In genomic region chr6:41023114-41023513, GRCh38 we compare ENCODE assay signal across 26 cellular contexts. TPM values are rescaled to one million over a fixed set of nuclear protein-coding genes. Genes with fewer than 3 reads are reported as not detected.
DNase-seq lines count a peak whose midpoint lies in the region; ATAC-seq, FAIRE-seq and TF ChIP-seq lines count a peak whose summit lies in the region.
"Had no signal": no experiment of that assay in that cellular context is flagged by ENCODE, and none has a peak within 500 bp of the region (broad histone marks: within the 10 kb centered on the region; RNA-seq: fewer than 3 reads in every experiment).

No MANE protein-coding gene starts in this region.

- POLR2A ChIA-PET in A549 (lab: Yijun Ruan, JAX) = no interaction called here
- POLR2A ChIA-PET in K562 (lab: Yijun Ruan, JAX) = no interaction called here

- H3K36me3 Mint-ChIP-seq in mesothelial cell of epicardium (peaks cover 11% of the 10 kb centered on the region), GM23338 (ENCODE audit: low read depth) (no peaks in the 10 kb centered on the region)

- H3K9me3 Mint-ChIP-seq in mesothelial cell of epicardium (peaks cover 9% of the 10 kb centered on the region), GM23338 (no peaks in the 10 kb centered on the region)

- intact Hi-C loops in K562 (cut with micrococcal nuclease) = loop anchor here (10.0 kb wide), 1 partner anchor 478 kb away; no protein-coding TSS in a partner anchor
- intact Hi-C loops in prostate gland (cut with DNase I) = loop anchor here (10.0 kb wide), 1 partner anchor 128 kb away; no protein-coding TSS in a partner anchor

- H3K27ac Mint-ChIP-seq in mesothelial cell of epicardium (peak overlapping the region; percentile 94), GM23338 (no peak overlapping the region)
- H3K27ac Mint-ChIP-seq: CD4-positive, alpha-beta memory T cell had no signal

- CTCF ChIA-PET in A549 (lab: Yijun Ruan, JAX) = interaction anchor here (0.9 to 8.0 kb wide), 8 partner anchors 15 to 410 kb away, joined by 3 to 71 read pairs (median 4); partner anchors contain the start of gene UNC5CL
- CTCF ChIA-PET in K562 (lab: Yijun Ruan, JAX; ENCODE audit: low intra/inter-chr PET ratio) = no interaction called here

- ATAC-seq in A549 = no peak
- no peak for ATAC-seq in K562
- no peak for ATAC-seq in GM21381 (IDR thresholded peaks at IDR 0.05; ENCODE audit: unreplicated experiment)
- ATAC-seq in GM23338 = no peak

- no peak for DNase-seq in A549 (ENCODE audit: low read depth in 1 of 2, low spot score in 1 of 2)
- DNase-seq in M059J (ENCODE audit: low read depth) = peak; percentile 51
- DNase-seq in K562 (ENCODE audit: extremely low read depth in 1 of 4, low spot score in 3 of 4) = no peak
- DNase-seq in mesothelial cell of epicardium (ENCODE audit: low spot score in 2 of 2, unreplicated experiment in 2 of 2) = no peak
- no peak for DNase-seq in prostate gland (ENCODE audit: low spot score)
- DNase-seq in MM.1S = no peak
- DNase-seq in GM23338 (ENCODE audit: low spot score) = no peak
- DNase-seq: ACHN; CD4-positive, alpha-beta memory T cell; GF-D8; H7; Kasumi-1; MG63; NCI-H1048; NCI-H1436; NCI-H187 treated with DMSO at 0.1 percent for 48 hours; NCI-H2107; NCI-H748 treated with DMSO at 0.1 percent for 48 hours; Right ventricle myocardium superior had no signal

- H3K9me3 ChIP-seq in A549 = peaks cover 3% of the 10 kb centered on the region; the same call in 1 of the 3 replicates
- no peaks in the 10 kb centered on the region for H3K9me3 ChIP-seq in K562 (replicated peaks; ENCODE audit: control insufficient read depth, insufficient read depth, low read depth, low read length)
- H3K9me3 ChIP-seq in prostate gland = no peaks in the 10 kb centered on the region
- no peaks in the 10 kb centered on the region for H3K9me3 ChIP-seq in MM.1S (replicated peaks; ENCODE audit: insufficient read depth, low read length)
- H3K9me3 ChIP-seq: BLaER1, MG63 had no signal

- in situ Hi-C loops in K562 (cut with MboI) = no loop called here

- no TSS peak for BruUV-seq in K562 (replicated peaks; lab: Mats Ljungman, UMichigan)

- H3F3A ChIP-seq in MM.1S (ENCODE audit: insufficient read depth, low read length) = peaks cover 10% of the 10 kb centered on the region
- no peaks in the 10 kb centered on the region for H3F3A ChIP-seq in GM23338 (replicated peaks; ENCODE audit: low read depth)

- H3K27me3 ChIP-seq in K562 (ENCODE audit: control insufficient read depth in 2 of 2, insufficient read depth in 2 of 2, low read length in 2 of 2) (peaks cover 10 to 17% of the 10 kb centered on the region in 2 experiments; a peak in 3 of 5 replicates), prostate gland (replicated peaks; ENCODE audit: insufficient read depth) (no peaks in the 10 kb centered on the region), MM.1S (replicated peaks; ENCODE audit: insufficient read depth, low read length) (no peaks in the 10 kb centered on the region), GM23338 (ENCODE audit: insufficient read depth) (no peaks in the 10 kb centered on the region)
- H3K27me3 ChIP-seq: BLaER1, MG63 had no signal

- no peak overlapping the region for H2AFZ ChIP-seq in K562 (ENCODE audit: low read depth, low read length)
- no peak overlapping the region for H2AFZ ChIP-seq in MM.1S (ENCODE audit: low read length)
- H2AFZ ChIP-seq in GM23338 = no peak overlapping the region

- H3K9me1 ChIP-seq in K562 (ENCODE audit: control insufficient read depth, insufficient read depth, low read length) = no peaks in the 10 kb centered on the region

- H3K4me2 ChIP-seq in A549 (no peak overlapping the region; the same call in 2 of the 3 replicates), K562 (ENCODE audit: insufficient read depth, low read length) (no peak overlapping the region), MM.1S (ENCODE audit: low read depth, low read length) (no peak overlapping the region), GM23338 (no peak overlapping the region)
- H3K4me2 ChIP-seq: BLaER1 had no signal

- H3K4me1 Mint-ChIP-seq in mesothelial cell of epicardium (peaks cover 53% of the 10 kb centered on the region), GM23338 (peaks cover 7% of the 10 kb centered on the region; the same call in 2 of the 3 replicates)

- H3K27me3 Mint-ChIP-seq in mesothelial cell of epicardium (ENCODE audit: low read depth) (peaks cover 2% of the 10 kb centered on the region), GM23338 (ENCODE audit: insufficient read depth, low read depth, poor library complexity) (peaks cover 6% of the 10 kb centered on the region)
- H3K27me3 Mint-ChIP-seq: CD4-positive, alpha-beta memory T cell had no signal

- TF ChIP-seq RAD21 in A549 (conservative IDR thresholded peaks at IDR 0.05 in 1 of 2, IDR thresholded peaks at IDR 0.05 in 1 of 2) = no peak
- no peak for TF ChIP-seq RAD21 in K562 (CRISPR knock-in tag; conservative IDR thresholded peaks at IDR 0.05 in 1 of 2, IDR thresholded peaks at IDR 0.05 in 1 of 2)

- WGBS in A549 (ENCODE audit: missing lambda C conversion rate) = 95% methylated on average over 3 of the region's 3 CpGs
- WGBS in K562 (ENCODE audit: insufficient coverage, low coverage, missing lambda C conversion rate) = 17% methylated on average over 3 of the region's 3 CpGs
- 87% methylated on average over 3 of the region's 3 CpGs for WGBS in prostate gland

- no peak overlapping the region for H3K4me3 Mint-ChIP-seq in mesothelial cell of epicardium
- no peak overlapping the region for H3K4me3 Mint-ChIP-seq in GM23338
- H3K4me3 Mint-ChIP-seq: CD4-positive, alpha-beta memory T cell had no signal

- H3K36me3 ChIP-seq in K562 (ENCODE audit: control insufficient read depth, insufficient read depth, low read length) (no peaks in the 10 kb centered on the region), prostate gland (no peaks in the 10 kb centered on the region), MM.1S (replicated peaks; ENCODE audit: insufficient read depth, low read length) (no peaks in the 10 kb centered on the region), GM23338 (ENCODE audit: insufficient read depth) (no peaks in the 10 kb centered on the region)
- H3K36me3 ChIP-seq: MG63 had no signal

- H3K4me3 ChIP-seq in A549 (no peak overlapping the region), K562 (no peak overlapping the region), prostate gland (no peak overlapping the region), MM.1S (ENCODE audit: low read length) (no peak overlapping the region), GM23338 (no peak overlapping the region)
- H3K4me3 ChIP-seq: BLaER1, MG63, SK-N-MC had no signal

- H3K27ac ChIP-seq in A549 (peak overlapping the region; percentile 74 to 80; a peak in 5 of 6 replicates), K562 (ENCODE audit: extremely low read depth, low read depth, low read length) (no peak overlapping the region), prostate gland (no peak overlapping the region), MM.1S (ENCODE audit: low read length) (no peak overlapping the region), GM23338 (ENCODE audit: low read depth) (no peak overlapping the region)
- H3K27ac ChIP-seq: BLaER1, SK-N-MC had no signal

- TF ChIP-seq POLR2A in A549 (IDR thresholded peaks at IDR 0.05; ENCODE audit: low read length) (no peak), K562 (conservative IDR thresholded peaks at IDR 0.05) (no peak), prostate gland (IDR thresholded peaks at IDR 0.05) (no peak)

- peaks cover 31% of the 10 kb centered on the region for H3K4me1 ChIP-seq in A549
- peaks cover 0 to 7% of the 10 kb centered on the region in 2 experiments; a peak in 4 of 5 replicates for H3K4me1 ChIP-seq in K562 (replicated peaks in 1 of 2; ENCODE audit: control insufficient read depth in 2 of 2, insufficient read depth in 2 of 2, low read length in 2 of 2)
- H3K4me1 ChIP-seq in prostate gland (replicated peaks) = no peaks in the 10 kb centered on the region
- peaks cover 8% of the 10 kb centered on the region; the same call in 1 of the 2 replicates for H3K4me1 ChIP-seq in MM.1S (ENCODE audit: low read length)
- H3K4me1 ChIP-seq in GM23338 (ENCODE audit: insufficient read depth) = peaks cover 9% of the 10 kb centered on the region

- FAIRE-seq in A549 (lab: Jason Lieb, UNC) (no peak), K562 (lab: Jason Lieb, UNC) (no peak)
- FAIRE-seq: RCC 7860 had no signal

- TF ChIP-seq CTCF in A549 (IDR thresholded peaks at IDR 0.05) (no peak), K562 (IDR thresholded peaks at IDR 0.05 in 2 of 3, conservative IDR thresholded peaks at IDR 0.05 in 1 of 3; ENCODE audit: insufficient read depth in 2 of 3, low read depth in 1 of 3, low read length in 3 of 3) (no peak), mesothelial cell of epicardium (IDR thresholded peaks at IDR 0.05; ENCODE audit: unreplicated experiment) (no peak), prostate gland (IDR thresholded peaks at IDR 0.05) (no peak), MM.1S (IDR thresholded peaks at IDR 0.05; ENCODE audit: low read length) (no peak), GM23338 (conservative IDR thresholded peaks at IDR 0.05; ENCODE audit: low read depth in 2 of 2) (no peak)

- H3K9ac ChIP-seq in K562 (ENCODE audit: insufficient read depth in 1 of 2, low read depth in 2 of 2, low read length in 2 of 2) (no peak overlapping the region), MM.1S (ENCODE audit: low read length) (no peak overlapping the region)
- H3K9ac ChIP-seq: BLaER1 had no signal

- H4K20me1 ChIP-seq in K562 (replicated peaks; ENCODE audit: control insufficient read depth, insufficient read depth, low read length) = no peaks in the 10 kb centered on the region
- no peaks in the 10 kb centered on the region for H4K20me1 ChIP-seq in MM.1S (ENCODE audit: insufficient read depth, low read length)
- no peaks in the 10 kb centered on the region for H4K20me1 ChIP-seq in GM23338 (replicated peaks; ENCODE audit: insufficient read depth)
- H4K20me1 ChIP-seq: BLaER1 had no signal

- H3K79me2 ChIP-seq in K562 (ENCODE audit: control insufficient read depth, insufficient read depth, low read length) (no peaks in the 10 kb centered on the region), MM.1S (ENCODE audit: low read length) (no peaks in the 10 kb centered on the region), GM23338 (replicated peaks; ENCODE audit: insufficient read depth) (no peaks in the 10 kb centered on the region)

- TF ChIP-seq EP300 in A549 (IDR thresholded peaks at IDR 0.05) (no peak), K562 (IDR thresholded peaks at IDR 0.05; ENCODE audit: low read length) (no peak)

- H3K9me2 ChIP-seq in MM.1S (replicated peaks; ENCODE audit: insufficient read depth, low read length) = no peaks in the 10 kb centered on the region
- no peaks in the 10 kb centered on the region for H3K9me2 ChIP-seq in GM23338 (ENCODE audit: insufficient read depth)

RNA-seq across cellular contexts. Expression of gene UNC5CL, which starts 15.9 kb away (rescaled TPM):
- polyA plus RNA-seq in A549 (2011; rRNA removed) (2.2 and 2.8 TPM in 2 replicates), A549 (2017; fragmentation: RNase III; extraction: RNeasy Plus Mini Kit Qiagen cat#74134 plus additional on column Dnase treatment) (0.79 to 1.2 TPM (median 1.1 TPM) in 3 replicates), K562 (2011; rRNA removed) (0.82 and 1.7 TPM in 2 replicates), K562 (2014; fragmentation: Illumina TruSeq; extraction: Trizol) (0.59 and 0.80 TPM in 2 replicates), K562 (2014; fragmentation: Nextera tagmentation; extraction: Ambion mirVana) (under 1 TPM in 1 of 2 experiments, not detected in 1; 0.07 TPM), K562 (2014; rRNA removed) (1.8 TPM in 2 replicates), GM23338 (2016; fragmentation: Nextera tagmentation; extraction: Ambion mirVana) (0.57 and 0.87 TPM in 2 replicates)
- 1.2 and 1.5 TPM in 2 replicates for polyA plus RNA-seq in A549 (2012; cell fraction: cytosol; rRNA removed)
- 5.2 and 6.2 TPM in 2 replicates for polyA plus RNA-seq in A549 (2012; cell fraction: nucleus; rRNA removed)
- 1.2 and 1.3 TPM in 2 replicates for polyA minus RNA-seq in A549 (2011; rRNA and poly(A)+ RNA removed)
- total RNA-seq in M059J (2014; rRNA removed; shearing (Covaris generic)) = 0.02 and 0.20 TPM in 2 replicates
- total RNA-seq in K562 (2011; cell fraction: chromatin; rRNA removed; ENCODE audit: low replicate concordance) = 2.7 and 3.1 TPM in 2 replicates
- 1.6 and 2.0 TPM in 2 replicates for total RNA-seq in K562 (2011; cell fraction: nucleolus; rRNA removed)
- 2.5 and 3.7 TPM in 2 replicates for total RNA-seq in K562 (2011; cell fraction: nucleoplasm; rRNA removed)
- total RNA-seq in K562 (2014; rRNA removed) (0.33 and 0.95 TPM in 2 replicates), K562 (2014; rRNA removed; fragmentation: Illumina TruSeq; extraction: Trizol) (0.35 and 0.40 TPM in 2 replicates), K562 (2015; rRNA removed; fragmentation: Illumina TruSeq; extraction: Trizol) (0.33 and 0.53 TPM in 2 replicates), K562 (2021) (0.64 and 0.78 TPM in 2 replicates), mesothelial cell of epicardium (2.0 to 2.2 TPM (median 2.1 TPM) in 3 replicates), prostate gland (1 to 10 TPM in 1 of 2 donors, under 1 TPM in 1; 0.46 to 1.6 TPM)
- polyA plus RNA-seq in K562 (2011; cell fraction: cytosol; rRNA removed) = 0.72 and 1.2 TPM in 2 replicates
- polyA plus RNA-seq in K562 (2011; cell fraction: nucleus; rRNA removed) = 7.8 and 9.9 TPM in 2 replicates
- polyA plus RNA-seq in K562 (2012) = 0.70 and 2.4 TPM in 2 replicates
- polyA minus RNA-seq in K562 (2011; rRNA and poly(A)+ RNA removed) = 0.21 and 0.39 TPM in 2 replicates
- not detected in 2 replicates for polyA minus RNA-seq in K562 (2011; cell fraction: cytosol; rRNA and poly(A)+ RNA removed)
- polyA minus RNA-seq in K562 (2011; cell fraction: nucleus; rRNA and poly(A)+ RNA removed) = 1.5 and 2.4 TPM in 2 replicates
- total RNA-seq in GM23338 (2014; rRNA removed; shearing (Covaris generic)) = 1.2 and 2.4 TPM in 2 replicates

RNA-seq across cellular contexts. Expression of gene TSPO2, which starts 19.2 kb away (rescaled TPM):
- polyA plus RNA-seq in A549 (2011; rRNA removed) (not detected in 2 replicates), A549 (2017; fragmentation: RNase III; extraction: RNeasy Plus Mini Kit Qiagen cat#74134 plus additional on column Dnase treatment) (not detected in 3 replicates), K562 (2011; rRNA removed) (0.12 TPM in 1 of 2 replicates, not detected in the other), K562 (2014; fragmentation: Illumina TruSeq; extraction: Trizol) (not detected in 2 replicates), K562 (2014; fragmentation: Nextera tagmentation; extraction: Ambion mirVana) (not detected), K562 (2014; rRNA removed) (not detected in 2 replicates), GM23338 (2016; fragmentation: Nextera tagmentation; extraction: Ambion mirVana) (0.31 TPM in 1 of 2 replicates, not detected in the other)
- 0.08 and 0.17 TPM in 2 replicates for polyA plus RNA-seq in A549 (2012; cell fraction: cytosol; rRNA removed)
- polyA plus RNA-seq in A549 (2012; cell fraction: nucleus; rRNA removed) = not detected in 2 replicates
- polyA minus RNA-seq in A549 (2011; rRNA and poly(A)+ RNA removed) = not detected in 2 replicates
- total RNA-seq in M059J (2014; rRNA removed; shearing (Covaris generic)) = not detected in 2 replicates
- not detected in 2 replicates for total RNA-seq in K562 (2011; cell fraction: chromatin; rRNA removed; ENCODE audit: low replicate concordance)
- total RNA-seq in K562 (2011; cell fraction: nucleolus; rRNA removed) = not detected in 2 replicates
- not detected in 2 replicates for total RNA-seq in K562 (2011; cell fraction: nucleoplasm; rRNA removed)
- total RNA-seq in K562 (2014; rRNA removed) (not detected in 2 replicates), K562 (2014; rRNA removed; fragmentation: Illumina TruSeq; extraction: Trizol) (not detected in 2 replicates), K562 (2015; rRNA removed; fragmentation: Illumina TruSeq; extraction: Trizol) (not detected in 2 replicates), K562 (2021) (not detected in 2 replicates), mesothelial cell of epicardium (not detected in 3 replicates), prostate gland (not detected)
- not detected in 2 replicates for polyA plus RNA-seq in K562 (2011; cell fraction: cytosol; rRNA removed)
- polyA plus RNA-seq in K562 (2011; cell fraction: nucleus; rRNA removed) = not detected in 2 replicates
- polyA plus RNA-seq in K562 (2012) = 0.19 TPM in 1 of 2 replicates, not detected in the other
- not detected in 2 replicates for polyA minus RNA-seq in K562 (2011; rRNA and poly(A)+ RNA removed)
- not detected in 2 replicates for polyA minus RNA-seq in K562 (2011; cell fraction: cytosol; rRNA and poly(A)+ RNA removed)
- not detected in 2 replicates for polyA minus RNA-seq in K562 (2011; cell fraction: nucleus; rRNA and poly(A)+ RNA removed)
- not detected in 2 replicates for total RNA-seq in GM23338 (2014; rRNA removed; shearing (Covaris generic))
- total RNA-seq: CD4-positive, alpha-beta memory T cell; Daoy; H7; NCI-H460; OCI-LY7; Right ventricle myocardium superior had no signal
- polyA plus RNA-seq: CD4-positive, alpha-beta memory T cell had no signal

RNA-seq across cellular contexts. Expression of gene APOBEC2, which starts 29.9 kb away (rescaled TPM):
- polyA plus RNA-seq in A549 (2011; rRNA removed) (not detected in 2 replicates), A549 (2017; fragmentation: RNase III; extraction: RNeasy Plus Mini Kit Qiagen cat#74134 plus additional on column Dnase treatment) (not detected in 3 replicates), K562 (2011; rRNA removed) (not detected in 2 replicates), K562 (2014; fragmentation: Illumina TruSeq; extraction: Trizol) (not detected in 2 replicates), K562 (2014; fragmentation: Nextera tagmentation; extraction: Ambion mirVana) (1 to 10 TPM in 1 of 2 experiments, under 1 TPM in 1; 0.25 to 1.6 TPM), K562 (2014; rRNA removed) (not detected in 2 replicates), GM23338 (2016; fragmentation: Nextera tagmentation; extraction: Ambion mirVana) (0.77 and 2.4 TPM in 2 replicates)
- polyA plus RNA-seq in A549 (2012; cell fraction: cytosol; rRNA removed) = not detected in 2 replicates
- polyA plus RNA-seq in A549 (2012; cell fraction: nucleus; rRNA removed) = not detected in 2 replicates
- not detected in 2 replicates for polyA minus RNA-seq in A549 (2011; rRNA and poly(A)+ RNA removed)
- total RNA-seq in M059J (2014; rRNA removed; shearing (Covaris generic)) = not detected in 2 replicates
- not detected in 2 replicates for total RNA-seq in K562 (2011; cell fraction: chromatin; rRNA removed; ENCODE audit: low replicate concordance)
- not detected in 2 replicates for total RNA-seq in K562 (2011; cell fraction: nucleolus; rRNA removed)
- total RNA-seq in K562 (2011; cell fraction: nucleoplasm; rRNA removed) = not detected in 2 replicates
- total RNA-seq in K562 (2014; rRNA removed) (not detected in 2 replicates), K562 (2014; rRNA removed; fragmentation: Illumina TruSeq; extraction: Trizol) (not detected in 2 replicates), K562 (2015; rRNA removed; fragmentation: Illumina TruSeq; extraction: Trizol) (not detected in 2 replicates), K562 (2021) (not detected in 2 replicates), mesothelial cell of epicardium (0.22 to 0.51 TPM (median 0.45 TPM) in 3 replicates), prostate gland (1 to 10 TPM in 1 of 2 donors, not detected in 1; 2.0 TPM)
- polyA plus RNA-seq in K562 (2011; cell fraction: cytosol; rRNA removed) = not detected in 2 replicates
- not detected in 2 replicates for polyA plus RNA-seq in K562 (2011; cell fraction: nucleus; rRNA removed)
- polyA plus RNA-seq in K562 (2012) = 0.10 and 0.61 TPM in 2 replicates
- polyA minus RNA-seq in K562 (2011; rRNA and poly(A)+ RNA removed) = not detected in 2 replicates
- not detected in 2 replicates for polyA minus RNA-seq in K562 (2011; cell fraction: cytosol; rRNA and poly(A)+ RNA removed)
- polyA minus RNA-seq in K562 (2011; cell fraction: nucleus; rRNA and poly(A)+ RNA removed) = not detected in 2 replicates
- total RNA-seq in GM23338 (2014; rRNA removed; shearing (Covaris generic)) = not detected in 2 replicates
- total RNA-seq: CD4-positive, alpha-beta memory T cell; Daoy; NCI-H460; OCI-LY7 had no signal

RNA-seq across cellular contexts. Expression of gene OARD1, which starts 49.0 kb away (rescaled TPM):
- polyA plus RNA-seq in A549 (2011; rRNA removed) (15.6 and 21.4 TPM in 2 replicates), A549 (2017; fragmentation: RNase III; extraction: RNeasy Plus Mini Kit Qiagen cat#74134 plus additional on column Dnase treatment) (26.2 to 28.5 TPM (median 26.4 TPM) in 3 replicates), K562 (2011; rRNA removed) (38.4 and 45.7 TPM in 2 replicates), K562 (2014; fragmentation: Illumina TruSeq; extraction: Trizol) (63.2 and 65.8 TPM in 2 replicates), K562 (2014; fragmentation: Nextera tagmentation; extraction: Ambion mirVana) (10 to 100 TPM; 79.6 to 88.3 TPM), K562 (2014; rRNA removed) (70.3 and 71.6 TPM in 2 replicates), GM23338 (2016; fragmentation: Nextera tagmentation; extraction: Ambion mirVana) (49.9 and 60.8 TPM in 2 replicates)
- polyA plus RNA-seq in A549 (2012; cell fraction: cytosol; rRNA removed) = 4.8 and 5.1 TPM in 2 replicates
- polyA plus RNA-seq in A549 (2012; cell fraction: nucleus; rRNA removed) = 4.8 and 6.1 TPM in 2 replicates
- polyA minus RNA-seq in A549 (2011; rRNA and poly(A)+ RNA removed) = 6.2 and 7.8 TPM in 2 replicates
- total RNA-seq in M059J (2014; rRNA removed; shearing (Covaris generic)) = 17.7 and 23.0 TPM in 2 replicates
- 23.6 and 48.3 TPM in 2 replicates for total RNA-seq in K562 (2011; cell fraction: chromatin; rRNA removed; ENCODE audit: low replicate concordance)
- 21.2 and 21.8 TPM in 2 replicates for total RNA-seq in K562 (2011; cell fraction: nucleolus; rRNA removed)
- total RNA-seq in K562 (2011; cell fraction: nucleoplasm; rRNA removed) = 38.5 and 60.6 TPM in 2 replicates
- total RNA-seq in K562 (2014; rRNA removed) (32.7 and 49.3 TPM in 2 replicates), K562 (2014; rRNA removed; fragmentation: Illumina TruSeq; extraction: Trizol) (61.1 and 63.2 TPM in 2 replicates), K562 (2015; rRNA removed; fragmentation: Illumina TruSeq; extraction: Trizol) (56.2 and 60.8 TPM in 2 replicates), K562 (2021) (43.4 and 47.1 TPM in 2 replicates), mesothelial cell of epicardium (24.6 to 26.8 TPM (median 26.8 TPM) in 3 replicates), prostate gland (10 to 100 TPM; 22.9 to 27.2 TPM)
- 9.3 and 22.8 TPM in 2 replicates for polyA plus RNA-seq in K562 (2011; cell fraction: cytosol; rRNA removed)
- 22.4 and 26.7 TPM in 2 replicates for polyA plus RNA-seq in K562 (2011; cell fraction: nucleus; rRNA removed)
- 51.9 and 66.7 TPM in 2 replicates for polyA plus RNA-seq in K562 (2012)
- polyA minus RNA-seq in K562 (2011; rRNA and poly(A)+ RNA removed) = 35.1 and 49.4 TPM in 2 replicates
- 7.8 and 10.4 TPM in 2 replicates for polyA minus RNA-seq in K562 (2011; cell fraction: cytosol; rRNA and poly(A)+ RNA removed)
- 35.0 and 66.5 TPM in 2 replicates for polyA minus RNA-seq in K562 (2011; cell fraction: nucleus; rRNA and poly(A)+ RNA removed)
- total RNA-seq in GM23338 (2014; rRNA removed; shearing (Covaris generic)) = 25.9 and 33.1 TPM in 2 replicates

RNA-seq across cellular contexts. Expression of gene NFYA, which starts 49.7 kb away (rescaled TPM):
- polyA plus RNA-seq in A549 (2011; rRNA removed) = 11.2 and 19.2 TPM in 2 replicates
- polyA plus RNA-seq in A549 (2012; cell fraction: cytosol; rRNA removed) = 5.3 and 7.1 TPM in 2 replicates
- 5.1 and 5.3 TPM in 2 replicates for polyA plus RNA-seq in A549 (2012; cell fraction: nucleus; rRNA removed)
- 15.7 to 17.0 TPM (median 16.2 TPM) in 3 replicates for polyA plus RNA-seq in A549 (2017; fragmentation: RNase III; extraction: RNeasy Plus Mini Kit Qiagen cat#74134 plus additional on column Dnase treatment)
- polyA minus RNA-seq in A549 (2011; rRNA and poly(A)+ RNA removed) = 39.9 and 41.1 TPM in 2 replicates
- 9.4 and 19.2 TPM in 2 replicates for total RNA-seq in M059J (2014; rRNA removed; shearing (Covaris generic))
- total RNA-seq in K562 (2011; cell fraction: chromatin; rRNA removed; ENCODE audit: low replicate concordance) = 14.4 and 20.1 TPM in 2 replicates
- total RNA-seq in K562 (2011; cell fraction: nucleolus; rRNA removed) = 8.7 and 9.7 TPM in 2 replicates
- total RNA-seq in K562 (2011; cell fraction: nucleoplasm; rRNA removed) = 11.2 and 12.9 TPM in 2 replicates
- 18.6 and 23.8 TPM in 2 replicates for total RNA-seq in K562 (2014; rRNA removed)
- 19.2 and 20.4 TPM in 2 replicates for total RNA-seq in K562 (2014; rRNA removed; fragmentation: Illumina TruSeq; extraction: Trizol)
- 24.4 and 26.6 TPM in 2 replicates for total RNA-seq in K562 (2015; rRNA removed; fragmentation: Illumina TruSeq; extraction: Trizol)
- total RNA-seq in K562 (2021) = 24.3 and 27.4 TPM in 2 replicates
- 21.8 and 25.1 TPM in 2 replicates for polyA plus RNA-seq in K562 (2011; rRNA removed)
- polyA plus RNA-seq in K562 (2011; cell fraction: cytosol; rRNA removed) = 24.0 and 24.5 TPM in 2 replicates
- polyA plus RNA-seq in K562 (2011; cell fraction: nucleus; rRNA removed) = 31.2 and 32.0 TPM in 2 replicates
- polyA plus RNA-seq in K562 (2012) = 18.8 and 30.1 TPM in 2 replicates
- 31.2 and 37.1 TPM in 2 replicates for polyA plus RNA-seq in K562 (2014; fragmentation: Illumina TruSeq; extraction: Trizol)
- 10 to 100 TPM in 1 of 2 experiments, 1 to 10 TPM in 1; 7.3 to 10.1 TPM for polyA plus RNA-seq in K562 (2014; fragmentation: Nextera tagmentation; extraction: Ambion mirVana)
- 21.9 and 22.7 TPM in 2 replicates for polyA plus RNA-seq in K562 (2014; rRNA removed)
- 51.8 and 65.3 TPM in 2 replicates for polyA minus RNA-seq in K562 (2011; rRNA and poly(A)+ RNA removed)
- polyA minus RNA-seq in K562 (2011; cell fraction: cytosol; rRNA and poly(A)+ RNA removed) = 24.0 and 33.8 TPM in 2 replicates
- 11.7 and 20.1 TPM in 2 replicates for polyA minus RNA-seq in K562 (2011; cell fraction: nucleus; rRNA and poly(A)+ RNA removed)
- total RNA-seq in mesothelial cell of epicardium = 64.2 to 69.1 TPM (median 64.7 TPM) in 3 replicates
- 10 to 100 TPM; 23.1 to 48.3 TPM for total RNA-seq in prostate gland
- total RNA-seq in GM23338 (2014; rRNA removed; shearing (Covaris generic)) = 35.7 and 39.1 TPM in 2 replicates
- polyA plus RNA-seq in GM23338 (2016; fragmentation: Nextera tagmentation; extraction: Ambion mirVana) = 10.2 and 10.8 TPM in 2 replicates

Comparison
In these comparisons a context has a peak if more than half of its experiments do, and no peak if none do; other contexts are left out.
1. H3K27ac ChIP-seq: peak in A549 (2 of 2); none in K562 (single experiment), prostate gland (0 of 2), MM.1S (single experiment) and GM23338 (single experiment).